Comparison of ENCODE assay signal across 1 cellular context in genomic region chr1:212814989-212815388, GRCh38.
TF ChIP-seq lines count a peak whose summit lies in the region.

No MANE protein-coding gene starts in this region.

TF ChIP-seq in GM12878, 131 proteins besides CTCF, POLR2A, EP300 and RAD21:
- TF ChIP-seq MXI1 (IDR thresholded peaks at IDR 0.05; ENCODE audit: low read depth, low read length) (no peak), SMC3 (IDR thresholded peaks at IDR 0.05; ENCODE audit: borderline replicate concordance, low read length) (peak; percentile 67)
